23 cellular contexts compared by ENCODE assay signal in the genomic region with DNA sequence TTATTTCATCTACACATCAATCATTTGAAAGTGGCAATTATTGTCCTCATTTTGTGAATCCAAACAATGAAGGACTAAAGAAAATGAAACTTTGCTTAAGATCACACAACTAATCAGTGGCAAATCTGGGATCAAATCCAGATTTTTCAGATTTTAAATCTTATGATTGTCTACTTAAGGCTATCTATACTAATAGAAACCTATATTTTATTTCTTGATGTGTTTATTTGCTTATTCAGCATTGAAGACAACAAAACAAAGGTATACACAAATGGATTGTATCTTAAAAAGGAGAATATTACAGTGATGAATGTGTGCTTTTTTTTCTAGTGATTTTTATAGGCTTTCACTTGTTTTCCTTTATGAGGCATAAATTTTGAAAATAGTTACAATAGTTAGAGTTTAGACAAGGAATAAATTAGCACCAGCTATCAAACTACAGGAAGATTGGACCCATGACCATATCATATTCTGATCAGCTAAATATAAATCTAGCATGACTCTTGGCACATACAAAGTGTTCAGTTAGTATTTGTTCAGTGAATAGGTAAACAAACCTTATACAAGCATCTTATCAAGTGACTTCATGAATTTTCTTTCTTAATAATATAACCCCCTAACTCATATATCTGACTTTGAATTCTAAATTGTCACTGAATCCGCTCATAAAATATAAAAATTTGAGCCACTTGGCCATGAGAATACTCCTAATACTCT.
"Had no signal": no experiment of that assay in that cellular context is flagged by ENCODE, and none has a peak within 500 bp of the region (broad histone marks: within the 10 kb centered on the region; RNA-seq: fewer than 3 reads in every experiment).

No MANE protein-coding gene starts in this region.

- H3K27me3 ChIP-seq: breast epithelium, sigmoid colon, testis had no signal

- H3K27ac Mint-ChIP-seq: activated naive CD8-positive, alpha-beta T cell treated with anti-CD3 and anti-CD28 coated beads for 36 hours; activated T-helper 2 cell treated with anti-CD3 and anti-CD28 coated beads, Interferon-gamma antibody, Interleukin-2, Interleukin-4, amounts not matched to agents 10 μg/mL and 5 μg/mL and 100 μg/mL, durations not matched to agents 14 hours and 24 hours and 36 hours; T-helper 1 cell treated with Interleukin-12 subunit alpha and Interleukin-12 subunit beta and Interleukin-4 antibody, amounts not matched to agents 30 μg/mL and 1 μg/mL, for 36 hours; type B pancreatic cell had no signal

- H3K36me3 Mint-ChIP-seq: naive B cell had no signal

- H3K27me3 Mint-ChIP-seq: activated naive CD8-positive, alpha-beta T cell treated with anti-CD3 and anti-CD28 coated beads for 36 hours; naive B cell; type B pancreatic cell had no signal

- H3K4me3 ChIP-seq: breast epithelium, lower lobe of right lung, sigmoid colon, testis had no signal

- H3K9me3 Mint-ChIP-seq: activated naive CD8-positive, alpha-beta T cell treated with anti-CD3 and anti-CD28 coated beads for 36 hours; activated T-cell treated with anti-CD3 and anti-CD28 coated beads, Interleukin-2, amount 50 U/mL, for 4 hours; activated T-helper 2 cell treated with anti-CD3 and anti-CD28 coated beads, Interferon-gamma antibody, Interleukin-2, Interleukin-4, amounts not matched to agents 10 μg/mL and 5 μg/mL and 100 μg/mL, durations not matched to agents 14 hours and 24 hours and 36 hours; naive B cell; T-helper 1 cell treated with Interleukin-12 subunit alpha and Interleukin-12 subunit beta and Interleukin-4 antibody, amounts not matched to agents 30 μg/mL and 1 μg/mL, for 36 hours; type B pancreatic cell had no signal

- H3K9me3 ChIP-seq: breast epithelium, lower lobe of right lung, sigmoid colon, testis had no signal

- H3K27ac ChIP-seq: lower lobe of right lung, sigmoid colon, testis had no signal

- DNase-seq: activated CD4-positive, alpha-beta T cell treated with anti-CD3 and anti-CD28 coated beads for 4 hours; activated CD4-positive, alpha-beta T cell treated with anti-CD3 and anti-CD28 coated beads, Interleukin-2, amount 50 U/mL, for 48 hours; activated CD4-positive, CD25-positive, alpha-beta regulatory T cell; activated CD8-positive, alpha-beta memory T cell treated with anti-CD3 and anti-CD28 coated beads, Interleukin-2, amount 50 U/mL, for 48 hours; activated naive CD4-positive, alpha-beta T cell treated with Interleukin-2 at 50 U/mL for 16 hours; activated naive CD8-positive, alpha-beta T cell treated with anti-CD3 and anti-CD28 coated beads for 36 hours; activated T-cell treated with anti-CD3 and anti-CD28 coated beads, Interleukin-2, amount 50 U/mL, for 4 hours; cortex of kidney; left colon; lower lobe of right lung; mesendoderm; naive B cell; occipital lobe; sigmoid colon; stimulated activated CD4-positive, alpha-beta T cell treated with anti-CD3 and anti-CD28 coated beads, Interleukin-2, amount 100 ng/mL, for 48 hours; stimulated activated naive CD4-positive, alpha-beta T cell; testis had no signal

- ATAC-seq: activated T-cell treated with anti-CD3 and anti-CD28 coated beads, Interleukin-2, amount 50 U/mL, for 4 hours; left colon; lower lobe of right lung had no signal

- H3K36me3 ChIP-seq: breast epithelium, sigmoid colon had no signal

- FAIRE-seq: astrocyte, keratinocyte had no signal

- H3K4me3 Mint-ChIP-seq: activated naive CD8-positive, alpha-beta T cell treated with anti-CD3 and anti-CD28 coated beads for 36 hours; activated T-cell treated with anti-CD3 and anti-CD28 coated beads, Interleukin-2, amount 50 U/mL, for 4 hours; naive B cell; T-helper 1 cell treated with Interleukin-12 subunit alpha and Interleukin-12 subunit beta and Interleukin-4 antibody, amounts not matched to agents 30 μg/mL and 1 μg/mL, for 36 hours; type B pancreatic cell had no signal
